34 cellular contexts compared by ENCODE assay signal in genomic region chr3:160482796-160483195, GRCh38.
"Had no signal": no experiment of that assay in that cellular context is flagged by ENCODE, and none has a peak within 500 bp of the region (broad histone marks: within the 10 kb centered on the region; RNA-seq: fewer than 3 reads in every experiment).

No MANE protein-coding gene starts in this region.

- H3K4me1 Mint-ChIP-seq: activated T-helper 17 cell treated with anti-CD3 and anti-CD28 coated beads, Interleukin-2, amount 50 U/mL, for 72 hours had no signal

- H3K4me3 Mint-ChIP-seq: activated CD4-positive, alpha-beta memory T cell treated with anti-CD3 and anti-CD28 coated beads for 36 hours; activated CD4-positive, alpha-beta T cell treated with anti-CD3 and anti-CD28 coated beads for 36 hours; activated naive CD8-positive, alpha-beta T cell treated with anti-CD3 and anti-CD28 coated beads for 36 hours; activated T-cell treated with anti-CD3 and anti-CD28 coated beads, Interleukin-2, amount 50 U/mL, for 4 hours; activated T-helper 17 cell treated with anti-CD3 and anti-CD28 coated beads, Interleukin-2, amount 50 U/mL, for 72 hours; central memory CD8-positive, alpha-beta T cell; IgD-negative memory B cell; WTC11 had no signal

- H3K27ac Mint-ChIP-seq: activated CD4-positive, alpha-beta memory T cell treated with anti-CD3 and anti-CD28 coated beads for 36 hours; activated CD4-positive, alpha-beta T cell treated with anti-CD3 and anti-CD28 coated beads for 36 hours; activated naive CD8-positive, alpha-beta T cell treated with anti-CD3 and anti-CD28 coated beads for 36 hours; activated T-helper 17 cell treated with anti-CD3 and anti-CD28 coated beads, Interleukin-2, amount 50 U/mL, for 72 hours; IgD-negative memory B cell; WTC11 had no signal

- DNase-seq: activated CD4-positive, alpha-beta memory T cell treated with anti-CD3 and anti-CD28 coated beads for 36 hours; activated CD4-positive, alpha-beta T cell treated with anti-CD3 and anti-CD28 coated beads for 36 hours; activated CD4-positive, alpha-beta T cell treated with anti-CD3 and anti-CD28 coated beads, Interleukin-2, amount 50 U/mL, for 1 hour; activated CD8-positive, alpha-beta memory T cell treated with anti-CD3 and anti-CD28 coated beads, Interleukin-2, amount 50 U/mL, for 4 hours; activated effector memory CD4-positive, alpha-beta T cell treated with anti-CD3 and anti-CD28 coated beads, Interleukin-2, amount 50 U/mL, for 16 hours; activated naive CD4-positive, alpha-beta T cell; activated naive CD4-positive, alpha-beta T cell treated with anti-CD3 and anti-CD28 coated beads, Interleukin-2, amount 50 U/mL, for 16 hours; activated naive CD8-positive, alpha-beta T cell treated with anti-CD3 and anti-CD28 coated beads for 36 hours; activated T-cell treated with anti-CD3 and anti-CD28 coated beads for 4 hours; activated T-cell treated with anti-CD3 and anti-CD28 coated beads, Interleukin-2, amount 50 U/mL, for 4 hours; amniotic stem cell; aorta; brain microvascular endothelial cell; Karpas-422; KBM-7; NCI-H1105; NCI-H1417 treated with DMSO at 0.1 percent for 48 hours; NCI-H187 treated with DMSO at 0.1 percent for 48 hours; NCI-H2081; NCI-H2227 treated with DMSO at 0.1 percent for 48 hours; NCI-H446; NCI-H510A treated with DMSO at 0.1 percent for 48 hours; NCI-H748 treated with DMSO at 0.1 percent for 48 hours; NK-92 treated with Interleukin-12 subunit alpha and Interleukin-12 subunit beta, amount 100 ng/mL, for 24 hours; PC-9; SIG-M5; SW 1271; T-helper 1 cell had no signal

- H3K36me3 Mint-ChIP-seq: activated CD4-positive, alpha-beta memory T cell treated with anti-CD3 and anti-CD28 coated beads for 36 hours; activated naive CD8-positive, alpha-beta T cell treated with anti-CD3 and anti-CD28 coated beads for 36 hours; WTC11 had no signal

- H3K4me3 ChIP-seq: cardiac muscle cell, PC-9 had no signal

- H3K9me3 Mint-ChIP-seq: activated CD4-positive, alpha-beta memory T cell treated with anti-CD3 and anti-CD28 coated beads for 36 hours; activated naive CD8-positive, alpha-beta T cell treated with anti-CD3 and anti-CD28 coated beads for 36 hours; activated T-cell treated with anti-CD3 and anti-CD28 coated beads, Interleukin-2, amount 50 U/mL, for 4 hours; activated T-helper 17 cell treated with anti-CD3 and anti-CD28 coated beads, Interleukin-2, amount 50 U/mL, for 72 hours; central memory CD8-positive, alpha-beta T cell; IgD-negative memory B cell; WTC11 had no signal

- H3K27ac ChIP-seq: brain microvascular endothelial cell, cardiac muscle cell, PC-9, RWPE1 had no signal
